In the genomic region with DNA sequence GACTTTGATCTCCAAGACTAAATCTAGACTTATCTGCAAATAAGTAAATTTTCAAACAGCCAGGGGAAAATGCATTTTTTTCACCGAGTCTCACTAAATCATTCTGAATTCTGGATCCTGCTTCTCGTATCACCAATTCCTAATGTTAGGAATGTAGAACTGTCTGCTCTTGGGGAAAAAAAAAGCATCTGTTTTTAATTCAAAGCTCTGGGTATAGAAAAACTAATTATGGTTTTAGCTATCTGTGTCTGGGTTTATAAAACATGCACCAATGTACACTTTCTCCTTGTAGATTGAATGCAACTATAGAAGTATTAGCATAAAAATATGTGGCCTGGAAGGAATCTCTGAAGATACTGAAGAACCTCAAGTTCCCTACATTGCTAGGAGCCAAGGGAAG, we compare ENCODE assay signal across 19 cellular contexts. TPM values are rescaled to one million over a fixed set of nuclear protein-coding genes. Genes with fewer than 3 reads are reported as not detected.
DNase-seq lines count a peak whose midpoint lies in the region; ATAC-seq and TF ChIP-seq lines count a peak whose summit lies in the region.
"Had no signal": no experiment of that assay in that cellular context is flagged by ENCODE, and none has a peak within 500 bp of the region (broad histone marks: within the 10 kb centered on the region; RNA-seq: fewer than 3 reads in every experiment).

No MANE protein-coding gene starts in this region.

- no peak for TF ChIP-seq CTCF in mesothelial cell of epicardium (IDR thresholded peaks at IDR 0.05; ENCODE audit: unreplicated experiment)
- no peak for TF ChIP-seq CTCF in Calu3 (IDR thresholded peaks at IDR 0.05; ENCODE audit: unreplicated experiment)
- TF ChIP-seq CTCF in GM10248 (IDR thresholded peaks at IDR 0.05; ENCODE audit: control extremely low read depth, extremely low read depth, low read depth, missing control alignments) = no peak

- no peak overlapping the region for H3K9ac ChIP-seq in adipocyte (ENCODE audit: low read length)
- H3K9ac ChIP-seq: BLaER1, KMS-11 had no signal

- CTCF ChIA-PET in Calu3 (lab: Charles Lee) (no interaction called here), GM10248 (lab: Yijun Ruan, JAX) (interaction anchor here (1.1 kb wide), 1 partner anchor 15 kb away, joined by 4 read pairs; no protein-coding TSS in a partner anchor)

- H3K4me3 Mint-ChIP-seq in mesothelial cell of epicardium (no peak overlapping the region), Calu3 (ENCODE audit: low read depth, unreplicated experiment) (no peak overlapping the region)

- H3K4me1 ChIP-seq in adipocyte (ENCODE audit: control insufficient read depth, insufficient read depth, low read length) = peaks cover 6% of the 10 kb centered on the region

- H3K36me3 Mint-ChIP-seq in mesothelial cell of epicardium (peaks cover 8% of the 10 kb centered on the region), Calu3 (ENCODE audit: insufficient read depth, unreplicated experiment) (no peaks in the 10 kb centered on the region)

- H3K27ac Mint-ChIP-seq in mesothelial cell of epicardium = peak overlapping the region; percentile 88
- H3K27ac Mint-ChIP-seq in Calu3 (ENCODE audit: unreplicated experiment) = no peak overlapping the region
- H3K27ac Mint-ChIP-seq: CD4-positive, CD25-positive, alpha-beta regulatory T cell had no signal

- no peaks in the 10 kb centered on the region for H3K27me3 ChIP-seq in adipocyte (replicated peaks; ENCODE audit: control insufficient read depth, insufficient read depth, low read length)
- H3K27me3 ChIP-seq: BLaER1 had no signal

- intact Hi-C loops in Calu3 (cut with micrococcal nuclease; ENCODE audit: unreplicated experiment) = no loop called here

- peaks cover 24% of the 10 kb centered on the region for H3K4me1 Mint-ChIP-seq in mesothelial cell of epicardium
- no peaks in the 10 kb centered on the region for H3K4me1 Mint-ChIP-seq in Calu3 (ENCODE audit: low read depth, unreplicated experiment)

- H3K9me3 ChIP-seq in adipocyte (ENCODE audit: control insufficient read depth, low read length) = no peaks in the 10 kb centered on the region
- H3K9me3 ChIP-seq: BLaER1 had no signal

- POLR2A ChIA-PET in GM10248 (lab: Yijun Ruan, JAX) = no interaction called here

- no peaks in the 10 kb centered on the region for H3K9me3 Mint-ChIP-seq in mesothelial cell of epicardium
- H3K9me3 Mint-ChIP-seq in Calu3 (ENCODE audit: low read depth, unreplicated experiment) = no peaks in the 10 kb centered on the region
- H3K9me3 Mint-ChIP-seq: CD4-positive, CD25-positive, alpha-beta regulatory T cell had no signal

- H3K36me3 ChIP-seq in adipocyte (ENCODE audit: control insufficient read depth, insufficient read depth, low read length, severe bottlenecking) = peaks cover 8% of the 10 kb centered on the region

- ATAC-seq in HG03439 (IDR thresholded peaks at IDR 0.05; ENCODE audit: unreplicated experiment) = no peak
- ATAC-seq: GM12878 had no signal

- DNase-seq in SK-N-DZ (ENCODE audit: low spot score) (peak; percentile 62), adipocyte (ENCODE audit: low read depth) (peak; percentile 69), mesothelial cell of epicardium (ENCODE audit: low spot score in 2 of 2, unreplicated experiment in 2 of 2) (no peak), SHP77 treated with DMSO at 0.1 percent for 48 hours (lab: John Stamatoyannopoulos, UW) (no peak), Calu3 (no peak), GM10248 (ENCODE audit: extremely low spot score) (no peak)
- DNase-seq: CD4-positive, CD25-positive, alpha-beta regulatory T cell; HCEC 1CT; IMR-90; NCI-H1048; NCI-H1694 treated with DMSO at 0.1 percent for 48 hours; NCI-H2227 treated with DMSO at 0.1 percent for 48 hours; NCI-H526 treated with DMSO at 0.1 percent for 48 hours; PC-9; Right ventricle myocardium superior had no signal

- no TSS peak for BruUV-seq in Calu3 (replicated peaks; lab: Mats Ljungman, UMichigan)

- H3K4me3 ChIP-seq in adipocyte (ENCODE audit: low read length) = no peak overlapping the region
- H3K4me3 ChIP-seq: BLaER1, GM12878, PC-9 had no signal

- H3K27me3 Mint-ChIP-seq in mesothelial cell of epicardium (ENCODE audit: low read depth) (no peaks in the 10 kb centered on the region), Calu3 (ENCODE audit: unreplicated experiment) (no peaks in the 10 kb centered on the region)
- H3K27me3 Mint-ChIP-seq: CD4-positive, CD25-positive, alpha-beta regulatory T cell had no signal

RNA-seq across cellular contexts. Expression of a gene that starts 4.8 kb away (rescaled TPM):
- 20.1 and 23.7 TPM in 2 replicates for polyA plus RNA-seq in SK-N-DZ (2014; cell fraction: cytosol; rRNA removed)
- polyA plus RNA-seq in SK-N-DZ (2014; cell fraction: nucleus; rRNA removed) = 47.4 and 58.0 TPM in 2 replicates
- total RNA-seq in mesothelial cell of epicardium (32.8 to 39.6 TPM (median 36.8 TPM) in 3 replicates), Calu3 (2022) (11.3 TPM in 2 replicates)

Comparison
In these comparisons a context has a peak if more than half of its experiments do, and no peak if none do; other contexts are left out.
1. DNase-seq: peak in SK-N-DZ (single experiment) and adipocyte (single experiment); none in mesothelial cell of epicardium (0 of 2), SHP77 treated with DMSO at 0.1 percent for 48 hours (single experiment), Calu3 (single experiment) and GM10248 (single experiment).